In the genomic region with DNA sequence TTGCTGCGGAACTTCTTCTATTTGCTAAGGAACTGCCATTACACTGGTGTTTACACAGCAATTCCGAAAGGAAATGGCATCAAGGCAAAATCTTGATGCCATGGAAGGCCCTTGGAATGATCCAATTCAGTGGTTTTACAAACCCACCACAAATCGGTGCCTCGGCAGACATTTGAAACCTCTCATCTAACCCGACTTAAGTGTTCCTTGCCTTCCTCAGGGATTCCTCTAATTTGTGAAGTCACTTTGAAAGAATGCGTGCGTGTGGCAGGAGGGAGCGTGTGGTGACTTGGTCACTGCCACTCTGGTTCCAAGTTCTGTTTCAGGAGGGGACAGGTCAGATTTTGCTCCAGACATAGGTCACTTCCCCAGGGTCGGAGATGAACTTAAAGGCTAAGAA, we compare ENCODE assay signal across 1 cellular context.
TF ChIP-seq lines count a peak whose summit lies in the region.

No MANE protein-coding gene starts in this region.

TF ChIP-seq in WTC11, 78 proteins besides CTCF, POLR2A, EP300 and RAD21 (continued from another document):
- TF ChIP-seq SMAD3 (CRISPR knock-in tag; IDR thresholded peaks at IDR 0.05; ENCODE audit: borderline replicate concordance) (no peak), KAT7 (CRISPR knock-in tag; IDR thresholded peaks at IDR 0.05; ENCODE audit: borderline replicate concordance) (no peak), CREM (CRISPR knock-in tag; IDR thresholded peaks at IDR 0.05) (no peak), HMGA2 (CRISPR knock-in tag; IDR thresholded peaks at IDR 0.05) (no peak), MXD4 (CRISPR knock-in tag; IDR thresholded peaks at IDR 0.05; ENCODE audit: borderline replicate concordance) (no peak), ATF1 (CRISPR knock-in tag; IDR thresholded peaks at IDR 0.05) (no peak), ZNF121 (CRISPR knock-in tag; IDR thresholded peaks at IDR 0.05) (no peak), ZNF671 (CRISPR knock-in tag; IDR thresholded peaks at IDR 0.05) (no peak)
- TF ChIP-seq, protein P1, sequence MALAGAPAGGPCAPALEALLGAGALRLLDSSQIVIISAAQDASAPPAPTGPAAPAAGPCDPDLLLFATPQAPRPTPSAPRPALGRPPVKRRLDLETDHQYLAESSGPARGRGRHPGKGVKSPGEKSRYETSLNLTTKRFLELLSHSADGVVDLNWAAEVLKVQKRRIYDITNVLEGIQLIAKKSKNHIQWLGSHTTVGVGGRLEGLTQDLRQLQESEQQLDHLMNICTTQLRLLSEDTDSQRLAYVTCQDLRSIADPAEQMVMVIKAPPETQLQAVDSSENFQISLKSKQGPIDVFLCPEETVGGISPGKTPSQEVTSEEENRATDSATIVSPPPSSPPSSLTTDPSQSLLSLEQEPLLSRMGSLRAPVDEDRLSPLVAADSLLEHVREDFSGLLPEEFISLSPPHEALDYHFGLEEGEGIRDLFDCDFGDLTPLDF (CRISPR knock-in tag; IDR thresholded peaks at IDR 0.05): no peak
- TF ChIP-seq, protein P2, sequence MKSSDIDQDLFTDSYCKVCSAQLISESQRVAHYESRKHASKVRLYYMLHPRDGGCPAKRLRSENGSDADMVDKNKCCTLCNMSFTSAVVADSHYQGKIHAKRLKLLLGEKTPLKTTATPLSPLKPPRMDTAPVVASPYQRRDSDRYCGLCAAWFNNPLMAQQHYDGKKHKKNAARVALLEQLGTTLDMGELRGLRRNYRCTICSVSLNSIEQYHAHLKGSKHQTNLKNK (CRISPR knock-in tag; IDR thresholded peaks at IDR 0.05): no peak
- TF ChIP-seq, protein P3, sequence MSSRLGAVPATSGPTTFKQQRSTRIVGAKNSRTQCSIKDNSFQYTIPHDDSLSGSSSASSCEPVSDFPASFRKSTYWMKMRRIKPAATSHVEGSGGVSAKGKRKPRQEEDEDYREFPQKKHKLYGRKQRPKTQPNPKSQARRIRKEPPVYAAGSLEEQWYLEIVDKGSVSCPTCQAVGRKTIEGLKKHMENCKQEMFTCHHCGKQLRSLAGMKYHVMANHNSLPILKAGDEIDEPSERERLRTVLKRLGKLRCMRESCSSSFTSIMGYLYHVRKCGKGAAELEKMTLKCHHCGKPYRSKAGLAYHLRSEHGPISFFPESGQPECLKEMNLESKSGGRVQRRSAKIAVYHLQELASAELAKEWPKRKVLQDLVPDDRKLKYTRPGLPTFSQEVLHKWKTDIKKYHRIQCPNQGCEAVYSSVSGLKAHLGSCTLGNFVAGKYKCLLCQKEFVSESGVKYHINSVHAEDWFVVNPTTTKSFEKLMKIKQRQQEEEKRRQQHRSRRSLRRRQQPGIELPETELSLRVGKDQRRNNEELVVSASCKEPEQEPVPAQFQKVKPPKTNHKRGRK (CRISPR knock-in tag; IDR thresholded peaks at IDR 0.05; ENCODE audit: borderline replicate concordance): no peak
- TF ChIP-seq, protein P4, sequence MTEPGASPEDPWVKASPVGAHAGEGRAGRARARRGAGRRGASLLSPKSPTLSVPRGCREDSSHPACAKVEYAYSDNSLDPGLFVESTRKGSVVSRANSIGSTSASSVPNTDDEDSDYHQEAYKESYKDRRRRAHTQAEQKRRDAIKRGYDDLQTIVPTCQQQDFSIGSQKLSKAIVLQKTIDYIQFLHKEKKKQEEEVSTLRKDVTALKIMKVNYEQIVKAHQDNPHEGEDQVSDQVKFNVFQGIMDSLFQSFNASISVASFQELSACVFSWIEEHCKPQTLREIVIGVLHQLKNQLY (CRISPR knock-in tag; IDR thresholded peaks at IDR 0.05): no peak
